10 cellular contexts compared by ENCODE assay signal in genomic region chr6:99604161-99605073, GRCh38. TPM values are rescaled to one million over a fixed set of nuclear protein-coding genes. Genes with fewer than 3 reads are reported as not detected.
A peak's percentile ranks its signal among the peaks of the same experiment; 100 is the strongest.
DNase-seq lines count a peak whose midpoint lies in the region; ATAC-seq and TF ChIP-seq lines count a peak whose summit lies in the region.
"Had no signal": no experiment of that assay in that cellular context is flagged by ENCODE, and none has a peak within 500 bp of the region (broad histone marks: within the 10 kb centered on the region; RNA-seq: fewer than 3 reads in every experiment).

No MANE protein-coding gene starts in this region.

- POLR2A ChIA-PET in activated CD8-positive, alpha-beta T cell treated with anti-CD3 and anti-CD28 coated beads, Interleukin-2, amount 10 ng/mL, durations not matched to agents 7 days and 5 days (lab: Charles Lee) = interaction anchor here (0.8 to 1.1 kb wide), 3 partner anchors 10 to 858 kb away, joined by 3 read pairs; partner anchors contain the start of gene CCNC

- H3K4me3 ChIP-seq in stomach = peak overlapping the region in 3 of 4 donors; percentile 29 to 51 (median 36)

- peak overlapping the region; percentile 51 for H3K4me3 Mint-ChIP-seq in activated T-cell treated with anti-CD3 and anti-CD28 coated beads, Interleukin-2, amount 50 U/mL, for 4 hours
- H3K4me3 Mint-ChIP-seq in activated CD8-positive, alpha-beta T cell treated with anti-CD3 and anti-CD28 coated beads, Interleukin-2, amount 10 ng/mL, durations not matched to agents 7 days and 5 days = peak overlapping the region; percentile 54
- peak overlapping the region; percentile 62 to 82 (median 76) for H3K4me3 Mint-ChIP-seq in immature natural killer cell

- peaks cover 33% of the 10 kb centered on the region for H3K4me1 Mint-ChIP-seq in activated T-cell treated with anti-CD3 and anti-CD28 coated beads, Interleukin-2, amount 50 U/mL, for 4 hours (ENCODE audit: low read depth)
- H3K4me1 Mint-ChIP-seq in activated CD8-positive, alpha-beta T cell treated with anti-CD3 and anti-CD28 coated beads, Interleukin-2, amount 10 ng/mL, durations not matched to agents 7 days and 5 days (ENCODE audit: low read depth) = peaks cover 30% of the 10 kb centered on the region
- peaks cover 31 to 58% of the 10 kb centered on the region in 2 donors for H3K4me1 Mint-ChIP-seq in immature natural killer cell

- no peak for ATAC-seq in activated T-cell treated with anti-CD3 and anti-CD28 coated beads, Interleukin-2, amount 50 U/mL, for 4 hours
- ATAC-seq in activated CD8-positive, alpha-beta T cell treated with anti-CD3 and anti-CD28 coated beads, Interleukin-2, amount 10 ng/mL, durations not matched to agents 7 days and 5 days = no peak

- WGBS in stomach, 5 donors = 11 to 16% (median 13%) methylated on average over 26 to 31 of the region's 31 CpGs

- H3K9me3 ChIP-seq in stomach = no peaks in the 10 kb centered on the region

- H3K4me1 ChIP-seq in stomach = peaks cover 16 to 55% (median 42%) of the 10 kb centered on the region in 4 donors

- no peak for DNase-seq in activated T-cell treated with anti-CD3 and anti-CD28 coated beads, Interleukin-2, amount 50 U/mL, for 4 hours
- no peak for DNase-seq in activated T-cell treated with anti-CD3 and anti-CD28 coated beads for 4 hours
- DNase-seq in activated CD8-positive, alpha-beta T cell treated with anti-CD3 and anti-CD28 coated beads, Interleukin-2, amount 10 ng/mL, durations not matched to agents 7 days and 5 days = no peak
- no peak for DNase-seq in immature natural killer cell
- DNase-seq in stomach = no peak
- DNase-seq in NCI-H2227 (lab: John Stamatoyannopoulos, UW; ENCODE audit: unreplicated experiment) = no peak
- DNase-seq in GM03348 (ENCODE audit: low spot score) = no peak
- DNase-seq in germinal center (ENCODE audit: low spot score) = no peak
- DNase-seq: effector CD8-positive, alpha-beta T cell had no signal

- no peak for TF ChIP-seq POLR2A in stomach (IDR thresholded peaks at IDR 0.05)

- no peaks in the 10 kb centered on the region for H3K9me3 Mint-ChIP-seq in activated T-cell treated with anti-CD3 and anti-CD28 coated beads, Interleukin-2, amount 50 U/mL, for 4 hours
- H3K9me3 Mint-ChIP-seq in activated CD8-positive, alpha-beta T cell treated with anti-CD3 and anti-CD28 coated beads, Interleukin-2, amount 10 ng/mL, durations not matched to agents 7 days and 5 days (ENCODE audit: insufficient read depth) = no peaks in the 10 kb centered on the region
- H3K9me3 Mint-ChIP-seq in immature natural killer cell = peaks cover 0 to 14% (median under 1%) of the 10 kb centered on the region in 6 donors

- H3K27me3 ChIP-seq in stomach = peaks cover 59 to 100% (median 96%) of the 10 kb centered on the region in 3 donors

- no peak for TF ChIP-seq CTCF in stomach (IDR thresholded peaks at IDR 0.05)

- no peak for TF ChIP-seq EP300 in stomach (IDR thresholded peaks at IDR 0.05)

- H3K27ac Mint-ChIP-seq in activated CD8-positive, alpha-beta T cell treated with anti-CD3 and anti-CD28 coated beads, Interleukin-2, amount 10 ng/mL, durations not matched to agents 7 days and 5 days = no peak overlapping the region
- no peak overlapping the region for H3K27ac Mint-ChIP-seq in immature natural killer cell

- H3K36me3 Mint-ChIP-seq in activated T-cell treated with anti-CD3 and anti-CD28 coated beads, Interleukin-2, amount 50 U/mL, for 4 hours (ENCODE audit: insufficient read depth) = peaks cover 2% of the 10 kb centered on the region
- peaks cover 5% of the 10 kb centered on the region for H3K36me3 Mint-ChIP-seq in activated CD8-positive, alpha-beta T cell treated with anti-CD3 and anti-CD28 coated beads, Interleukin-2, amount 10 ng/mL, durations not matched to agents 7 days and 5 days (ENCODE audit: low read depth)
- H3K36me3 Mint-ChIP-seq in immature natural killer cell = peaks cover 0 to 4% (median 0%) of the 10 kb centered on the region in 3 donors

- no peak overlapping the region for H3K27ac ChIP-seq in stomach

- intact Hi-C loops in stomach (cut with DNase I; ENCODE audit: low total_unique reads) = no loop called here

- H3K36me3 ChIP-seq in stomach = no peaks in the 10 kb centered on the region

- peaks cover 89% of the 10 kb centered on the region for H3K27me3 Mint-ChIP-seq in activated T-cell treated with anti-CD3 and anti-CD28 coated beads, Interleukin-2, amount 50 U/mL, for 4 hours (ENCODE audit: low read depth)
- peaks cover 80% of the 10 kb centered on the region for H3K27me3 Mint-ChIP-seq in activated CD8-positive, alpha-beta T cell treated with anti-CD3 and anti-CD28 coated beads, Interleukin-2, amount 10 ng/mL, durations not matched to agents 7 days and 5 days (ENCODE audit: low read depth)
- H3K27me3 Mint-ChIP-seq in immature natural killer cell (ENCODE audit: low read depth in 3 of 3) = peaks cover 36 to 61% (median 60%) of the 10 kb centered on the region in 3 donors

- CTCF ChIA-PET in activated CD8-positive, alpha-beta T cell treated with anti-CD3 and anti-CD28 coated beads, Interleukin-2, amount 10 ng/mL, durations not matched to agents 7 days and 5 days (lab: Charles Lee) = interaction anchor here (0.9 to 1.2 kb wide), 3 partner anchors 16 to 131 kb away, joined by 3 to 6 read pairs (median 4); no protein-coding TSS in a partner anchor

RNA-seq across cellular contexts. Expression of gene PRDM13, which starts 2.2 kb away (rescaled TPM):
- under 1 TPM in 1 of 3 donors, not detected in 2; 0.13 TPM for total RNA-seq in activated T-cell treated with anti-CD3 and anti-CD28 coated beads, Interleukin-2, amount 50 U/mL, for 4 hours
- not detected for total RNA-seq in activated CD8-positive, alpha-beta T cell treated with anti-CD3 and anti-CD28 coated beads, Interleukin-2, amount 10 ng/mL, durations not matched to agents 7 days and 5 days
- polyA plus RNA-seq in immature natural killer cell (not detected), stomach (not detected)
- not detected for total RNA-seq in stomach
- polyA plus RNA-seq: BJ had no signal

RNA-seq across cellular contexts. Expression of gene CCNC, which starts 36.0 kb away (rescaled TPM):
- total RNA-seq in activated T-cell treated with anti-CD3 and anti-CD28 coated beads, Interleukin-2, amount 50 U/mL, for 4 hours = 10 to 100 TPM; 77.9 to 83.7 (median 78.1) TPM
- total RNA-seq in activated CD8-positive, alpha-beta T cell treated with anti-CD3 and anti-CD28 coated beads, Interleukin-2, amount 10 ng/mL, durations not matched to agents 7 days and 5 days = 10 to 100 TPM; 36.8 to 38.7 TPM
- polyA plus RNA-seq in immature natural killer cell = 10 to 100 TPM; 29.9 to 42.4 (median 34.0) TPM
- 100 to 1,000 TPM in 1 of 5 donors, 10 to 100 TPM in 3, 1 to 10 TPM in 1; 1.2 to 158 (median 55.4) TPM for total RNA-seq in stomach
- 10 to 100 TPM; 30.6 to 68.6 (median 50.2) TPM for polyA plus RNA-seq in stomach
